ENCODE assay signal across 2 cellular contexts in the genomic region with DNA sequence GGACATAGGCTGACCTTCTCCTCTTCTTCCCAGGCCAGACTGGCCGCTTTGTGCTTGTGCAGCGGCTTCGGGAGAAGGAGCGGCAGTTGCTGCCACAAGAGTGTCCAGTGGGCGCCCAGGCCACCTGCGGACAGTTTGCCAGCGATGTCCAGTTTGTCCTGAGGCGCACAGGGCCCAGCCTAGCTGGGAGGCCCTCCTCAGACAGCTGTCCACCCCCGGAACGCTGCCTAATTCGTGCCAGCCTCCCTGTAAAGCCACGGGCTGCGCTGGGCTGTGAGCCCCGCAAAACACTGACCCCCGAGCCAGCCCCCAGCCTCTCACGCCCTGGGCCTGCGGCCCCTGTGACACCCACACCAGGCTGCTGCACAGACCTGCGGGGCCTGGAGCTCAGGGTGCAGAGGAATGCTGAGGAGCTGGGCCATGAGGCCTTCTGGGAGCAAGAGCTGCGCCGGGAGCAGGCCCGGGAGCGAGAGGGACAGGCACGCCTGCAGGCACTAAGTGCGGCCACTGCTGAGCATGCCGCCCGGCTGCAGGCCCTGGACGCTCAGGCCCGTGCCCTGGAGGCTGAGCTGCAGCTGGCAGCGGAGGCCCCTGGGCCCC.
TF ChIP-seq lines count a peak whose summit lies in the region.

No MANE protein-coding gene starts in this region.

TF ChIP-seq in A549, 52 proteins besides CTCF, POLR2A, EP300 and RAD21:
- TF ChIP-seq JUNB (IDR thresholded peaks at IDR 0.05): no peak
- no peak for TF ChIP-seq NR3C1 (IDR thresholded peaks at IDR 0.05)
- no peak for TF ChIP-seq GATA3 (IDR thresholded peaks at IDR 0.05; ENCODE audit: borderline replicate concordance)
- no peak for TF ChIP-seq HOXB5 (CRISPR knock-in tag; IDR thresholded peaks at IDR 0.05)
- TF ChIP-seq HOXA7 (CRISPR knock-in tag; IDR thresholded peaks at IDR 0.05): no peak
- no peak for TF ChIP-seq RFX5 (IDR thresholded peaks at IDR 0.05)

TF ChIP-seq in GM23338, 12 proteins besides CTCF, POLR2A, EP300 and RAD21:
- TF ChIP-seq, protein P1, sequence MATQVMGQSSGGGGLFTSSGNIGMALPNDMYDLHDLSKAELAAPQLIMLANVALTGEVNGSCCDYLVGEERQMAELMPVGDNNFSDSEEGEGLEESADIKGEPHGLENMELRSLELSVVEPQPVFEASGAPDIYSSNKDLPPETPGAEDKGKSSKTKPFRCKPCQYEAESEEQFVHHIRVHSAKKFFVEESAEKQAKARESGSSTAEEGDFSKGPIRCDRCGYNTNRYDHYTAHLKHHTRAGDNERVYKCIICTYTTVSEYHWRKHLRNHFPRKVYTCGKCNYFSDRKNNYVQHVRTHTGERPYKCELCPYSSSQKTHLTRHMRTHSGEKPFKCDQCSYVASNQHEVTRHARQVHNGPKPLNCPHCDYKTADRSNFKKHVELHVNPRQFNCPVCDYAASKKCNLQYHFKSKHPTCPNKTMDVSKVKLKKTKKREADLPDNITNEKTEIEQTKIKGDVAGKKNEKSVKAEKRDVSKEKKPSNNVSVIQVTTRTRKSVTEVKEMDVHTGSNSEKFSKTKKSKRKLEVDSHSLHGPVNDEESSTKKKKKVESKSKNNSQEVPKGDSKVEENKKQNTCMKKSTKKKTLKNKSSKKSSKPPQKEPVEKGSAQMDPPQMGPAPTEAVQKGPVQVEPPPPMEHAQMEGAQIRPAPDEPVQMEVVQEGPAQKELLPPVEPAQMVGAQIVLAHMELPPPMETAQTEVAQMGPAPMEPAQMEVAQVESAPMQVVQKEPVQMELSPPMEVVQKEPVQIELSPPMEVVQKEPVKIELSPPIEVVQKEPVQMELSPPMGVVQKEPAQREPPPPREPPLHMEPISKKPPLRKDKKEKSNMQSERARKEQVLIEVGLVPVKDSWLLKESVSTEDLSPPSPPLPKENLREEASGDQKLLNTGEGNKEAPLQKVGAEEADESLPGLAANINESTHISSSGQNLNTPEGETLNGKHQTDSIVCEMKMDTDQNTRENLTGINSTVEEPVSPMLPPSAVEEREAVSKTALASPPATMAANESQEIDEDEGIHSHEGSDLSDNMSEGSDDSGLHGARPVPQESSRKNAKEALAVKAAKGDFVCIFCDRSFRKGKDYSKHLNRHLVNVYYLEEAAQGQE (IDR thresholded peaks at IDR 0.05; ENCODE audit: unreplicated experiment): no peak
- TF ChIP-seq NANOG (IDR thresholded peaks at IDR 0.05; ENCODE audit: borderline replicate concordance) (no peak), STAT1 (IDR thresholded peaks at IDR 0.05; ENCODE audit: unreplicated experiment) (no peak), CREB1 (CRISPR knock-in tag; IDR thresholded peaks at IDR 0.05; ENCODE audit: low read depth) (no peak), EZH2 (IDR thresholded peaks at IDR 0.05; ENCODE audit: low read depth, unreplicated experiment) (no peak), POLR2AphosphoS5 (IDR thresholded peaks at IDR 0.05; ENCODE audit: low read depth) (no peak)
- TF ChIP-seq, protein P2, sequence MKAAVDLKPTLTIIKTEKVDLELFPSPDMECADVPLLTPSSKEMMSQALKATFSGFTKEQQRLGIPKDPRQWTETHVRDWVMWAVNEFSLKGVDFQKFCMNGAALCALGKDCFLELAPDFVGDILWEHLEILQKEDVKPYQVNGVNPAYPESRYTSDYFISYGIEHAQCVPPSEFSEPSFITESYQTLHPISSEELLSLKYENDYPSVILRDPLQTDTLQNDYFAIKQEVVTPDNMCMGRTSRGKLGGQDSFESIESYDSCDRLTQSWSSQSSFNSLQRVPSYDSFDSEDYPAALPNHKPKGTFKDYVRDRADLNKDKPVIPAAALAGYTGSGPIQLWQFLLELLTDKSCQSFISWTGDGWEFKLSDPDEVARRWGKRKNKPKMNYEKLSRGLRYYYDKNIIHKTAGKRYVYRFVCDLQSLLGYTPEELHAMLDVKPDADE (IDR thresholded peaks at IDR 0.05): no peak
TF ChIP-seq in GM23338: peak in this region for 0.
